ENCODE assay signal across 28 cellular contexts in genomic region chr4:166980419-166980818, GRCh38.
"Had no signal": no experiment of that assay in that cellular context is flagged by ENCODE, and none has a peak within 500 bp of the region (broad histone marks: within the 10 kb centered on the region; RNA-seq: fewer than 3 reads in every experiment).

No MANE protein-coding gene starts in this region.

- H3K9ac ChIP-seq: parathyroid adenoma had no signal

- H3K4me3 ChIP-seq: ovary, psoas muscle, right lobe of liver, skin epidermis, stomach, thoracic aorta, thyroid gland, tibial nerve, upper lobe of right lung, uterus had no signal

- H3K27me3 Mint-ChIP-seq: naive B cell; naive thymus-derived CD8-positive, alpha-beta T cell; natural killer cell treated with Interleukin-12 subunit alpha and Interleukin-12 subunit beta and Interleukin-15 and Interleukin-18, amount 100 ng/mL, for 72 hours; progenitor cell of endocrine pancreas; stimulated activated naive B cell treated with anti-CD40 and anti-IgM and Interleukin-4, amounts not matched to agents 10 μg/mL and 1 μg/mL and 100 μg/mL, for 72 hours; stimulated activated naive CD8-positive, alpha-beta T cell treated with anti-CD3 and anti-CD28 coated beads, Interleukin-15, Interleukin-2, amounts not matched to agents 100 ng/mL and 50 ng/mL, for 24 hours; type B pancreatic cell had no signal

- DNase-seq: naive B cell; naive thymus-derived CD8-positive, alpha-beta T cell; nephron progenitor cell; occipital lobe; ovary; psoas muscle; right cardiac atrium; right lobe of liver; stimulated activated CD4-positive, alpha-beta T cell treated with anti-CD3 and anti-CD28 coated beads, Interleukin-15, amount 100 ng/mL, for 24 hours; stimulated activated CD4-positive, alpha-beta T cell treated with anti-CD3 and anti-CD28 coated beads, Interleukin-2, amount 100 ng/mL, for 24 hours; stimulated activated CD4-positive, alpha-beta T cell treated with anti-CD3 and anti-CD28 coated beads, Interleukin-2, amount 100 ng/mL, for 48 hours; stimulated activated CD4-positive, alpha-beta T cell treated with anti-CD3 and anti-CD28 coated beads, Interleukin-4, amount 100 ng/mL, for 24 hours; stimulated activated naive B cell treated with anti-CD40 and anti-IgM and Interleukin-4, amounts not matched to agents 10 μg/mL and 1 μg/mL and 100 μg/mL, for 72 hours; stimulated activated naive CD4-positive, alpha-beta T cell treated with Interleukin-2 at 50 U/mL for 16 hours; stomach; thyroid gland; upper lobe of right lung; uterus had no signal

- H3K9me3 ChIP-seq: ovary, psoas muscle, right lobe of liver, thoracic aorta, thyroid gland, upper lobe of right lung, uterus had no signal

- H3K4me1 ChIP-seq: parathyroid adenoma, psoas muscle, right lobe of liver, stomach, thyroid gland, tibial nerve, upper lobe of right lung, uterus had no signal

- H2AFZ ChIP-seq: parathyroid adenoma had no signal

- H3K27ac ChIP-seq: ovary, parathyroid adenoma, psoas muscle, right lobe of liver, skin epidermis, stomach, thoracic aorta, thyroid gland, tibial nerve, upper lobe of right lung, uterus had no signal

- ATAC-seq: naive thymus-derived CD8-positive, alpha-beta T cell; natural killer cell treated with Interleukin-12 subunit alpha and Interleukin-12 subunit beta and Interleukin-15 and Interleukin-18, amount 100 ng/mL, for 72 hours; psoas muscle; right cardiac atrium; right lobe of liver; stimulated activated effector memory CD8-positive, alpha-beta T cell treated with anti-CD3 and anti-CD28 coated beads, Interleukin-12 subunit alpha, Interleukin-12 subunit beta, amount 100 ng/mL, for 72 hours; stimulated activated naive B cell treated with anti-CD40 and anti-IgM and Interleukin-4, amounts not matched to agents 10 μg/mL and 1 μg/mL and 100 μg/mL, for 72 hours had no signal

- H3K9me3 Mint-ChIP-seq: nephron progenitor cell, neural crest cell, type B pancreatic cell had no signal

- H3K36me3 Mint-ChIP-seq: naive B cell; stimulated activated effector memory CD8-positive, alpha-beta T cell treated with anti-CD3 and anti-CD28 coated beads, Interleukin-12 subunit alpha, Interleukin-12 subunit beta, amount 100 ng/mL, for 72 hours; stimulated activated naive B cell treated with anti-CD40 and anti-IgM and Interleukin-4, amounts not matched to agents 10 μg/mL and 1 μg/mL and 100 μg/mL, for 72 hours; type B pancreatic cell had no signal

- H3K4me3 Mint-ChIP-seq: naive B cell; naive thymus-derived CD8-positive, alpha-beta T cell; natural killer cell treated with Interleukin-12 subunit alpha and Interleukin-12 subunit beta and Interleukin-15 and Interleukin-18, amount 100 ng/mL, for 72 hours; nephron progenitor cell; neural crest cell; stimulated activated effector memory CD8-positive, alpha-beta T cell treated with anti-CD3 and anti-CD28 coated beads, Interleukin-12 subunit alpha, Interleukin-12 subunit beta, amount 100 ng/mL, for 72 hours; stimulated activated naive B cell treated with anti-CD40 and anti-IgM and Interleukin-4, amounts not matched to agents 10 μg/mL and 1 μg/mL and 100 μg/mL, for 72 hours; stimulated activated naive CD8-positive, alpha-beta T cell treated with anti-CD3 and anti-CD28 coated beads, Interleukin-15, Interleukin-2, amounts not matched to agents 100 ng/mL and 50 ng/mL, for 24 hours; type B pancreatic cell had no signal

- H3K4me1 Mint-ChIP-seq: naive B cell; naive thymus-derived CD8-positive, alpha-beta T cell; neural crest cell; stimulated activated effector memory CD8-positive, alpha-beta T cell treated with anti-CD3 and anti-CD28 coated beads, Interleukin-12 subunit alpha, Interleukin-12 subunit beta, amount 100 ng/mL, for 72 hours; stimulated activated naive B cell treated with anti-CD40 and anti-IgM and Interleukin-4, amounts not matched to agents 10 μg/mL and 1 μg/mL and 100 μg/mL, for 72 hours had no signal

- H3K27ac Mint-ChIP-seq: naive B cell; naive thymus-derived CD8-positive, alpha-beta T cell; natural killer cell treated with Interleukin-12 subunit alpha and Interleukin-12 subunit beta and Interleukin-15 and Interleukin-18, amount 100 ng/mL, for 72 hours; nephron progenitor cell; progenitor cell of endocrine pancreas; stimulated activated effector memory CD8-positive, alpha-beta T cell treated with anti-CD3 and anti-CD28 coated beads, Interleukin-12 subunit alpha, Interleukin-12 subunit beta, amount 100 ng/mL, for 72 hours; stimulated activated naive B cell treated with anti-CD40 and anti-IgM and Interleukin-4, amounts not matched to agents 10 μg/mL and 1 μg/mL and 100 μg/mL, for 72 hours; stimulated activated naive CD8-positive, alpha-beta T cell treated with anti-CD3 and anti-CD28 coated beads, Interleukin-15, Interleukin-2, amounts not matched to agents 100 ng/mL and 50 ng/mL, for 24 hours; type B pancreatic cell had no signal

- H3K27me3 ChIP-seq: ovary, right lobe of liver, stomach, thyroid gland, tibial nerve, upper lobe of right lung, uterus had no signal

- H3K36me3 ChIP-seq: ovary, right lobe of liver, stomach, thoracic aorta, thyroid gland, tibial nerve, upper lobe of right lung, uterus had no signal
